In the genomic region with DNA sequence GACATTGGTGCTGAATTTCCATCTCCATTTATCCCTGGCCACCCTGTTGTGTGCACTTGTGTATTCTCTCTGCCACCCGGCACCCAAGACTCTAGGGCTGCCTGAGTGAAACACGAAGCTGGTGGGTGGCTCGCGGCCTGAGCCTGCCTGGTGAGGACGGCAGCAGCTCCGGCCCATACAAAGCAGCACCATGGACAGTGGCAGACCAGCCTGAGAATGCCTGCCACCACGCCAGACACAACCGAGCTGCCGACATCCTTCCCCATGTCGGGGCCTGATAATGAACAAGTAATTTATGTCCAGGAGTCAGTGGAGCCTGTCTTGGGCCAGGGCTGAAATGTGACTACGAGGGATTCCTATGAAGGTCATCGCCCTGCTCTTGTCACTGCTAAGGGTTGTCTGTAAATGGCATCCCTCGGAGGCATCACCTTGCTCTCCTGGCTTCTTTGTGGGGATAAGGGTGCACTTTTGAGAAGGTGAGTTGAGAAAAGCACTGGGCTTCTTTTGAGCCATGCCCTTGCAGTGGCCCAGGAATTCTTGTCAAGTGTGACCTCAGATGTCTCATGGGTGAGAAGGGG, we compare ENCODE assay signal across 1 cellular context.
TF ChIP-seq lines count a peak whose summit lies in the region.

No MANE protein-coding gene starts in this region.

TF ChIP-seq in WTC11, 78 proteins besides CTCF, POLR2A, EP300 and RAD21 (continued from another document):
- TF ChIP-seq, protein P1, sequence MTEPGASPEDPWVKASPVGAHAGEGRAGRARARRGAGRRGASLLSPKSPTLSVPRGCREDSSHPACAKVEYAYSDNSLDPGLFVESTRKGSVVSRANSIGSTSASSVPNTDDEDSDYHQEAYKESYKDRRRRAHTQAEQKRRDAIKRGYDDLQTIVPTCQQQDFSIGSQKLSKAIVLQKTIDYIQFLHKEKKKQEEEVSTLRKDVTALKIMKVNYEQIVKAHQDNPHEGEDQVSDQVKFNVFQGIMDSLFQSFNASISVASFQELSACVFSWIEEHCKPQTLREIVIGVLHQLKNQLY (CRISPR knock-in tag; IDR thresholded peaks at IDR 0.05), result peak; percentile 23; the same call in 1 of the 2 replicates
- TF ChIP-seq SMAD3 (CRISPR knock-in tag; IDR thresholded peaks at IDR 0.05; ENCODE audit: borderline replicate concordance) (peak; percentile 84), PRRX2 (CRISPR knock-in tag; IDR thresholded peaks at IDR 0.05) (no peak), ETV6 (CRISPR knock-in tag; IDR thresholded peaks at IDR 0.05) (peak; percentile 59; the same call in 1 of the 2 replicates), TEAD4 (CRISPR knock-in tag; IDR thresholded peaks at IDR 0.05) (peak; percentile 89), ZBTB21 (CRISPR knock-in tag; IDR thresholded peaks at IDR 0.05; ENCODE audit: borderline replicate concordance) (peak; percentile 42; the same call in 1 of the 2 replicates), CREB1 (CRISPR knock-in tag; IDR thresholded peaks at IDR 0.05) (peak; percentile 73; the same call in 1 of the 2 replicates), PREB (CRISPR knock-in tag; IDR thresholded peaks at IDR 0.05; ENCODE audit: borderline replicate concordance) (peak; percentile 61; the same call in 1 of the 2 replicates), GABPB1 (CRISPR knock-in tag; IDR thresholded peaks at IDR 0.05) (0 out of 2 replicates have a peak, but pooled peaks have one; percentile 19), TEAD1 (CRISPR knock-in tag; IDR thresholded peaks at IDR 0.05) (peak; percentile 87), ZNF281 (CRISPR knock-in tag; IDR thresholded peaks at IDR 0.05) (0 out of 2 replicates have a peak, but pooled peaks have one; percentile 30), ZNF232 (CRISPR knock-in tag; IDR thresholded peaks at IDR 0.05) (peak; percentile 97)
- TF ChIP-seq, protein P2, sequence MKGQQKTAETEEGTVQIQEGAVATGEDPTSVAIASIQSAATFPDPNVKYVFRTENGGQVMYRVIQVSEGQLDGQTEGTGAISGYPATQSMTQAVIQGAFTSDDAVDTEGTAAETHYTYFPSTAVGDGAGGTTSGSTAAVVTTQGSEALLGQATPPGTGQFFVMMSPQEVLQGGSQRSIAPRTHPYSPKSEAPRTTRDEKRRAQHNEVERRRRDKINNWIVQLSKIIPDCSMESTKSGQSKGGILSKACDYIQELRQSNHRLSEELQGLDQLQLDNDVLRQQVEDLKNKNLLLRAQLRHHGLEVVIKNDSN (CRISPR knock-in tag; IDR thresholded peaks at IDR 0.05), result peak; percentile 67; the same call in 1 of the 2 replicates
- TF ChIP-seq, protein P3, sequence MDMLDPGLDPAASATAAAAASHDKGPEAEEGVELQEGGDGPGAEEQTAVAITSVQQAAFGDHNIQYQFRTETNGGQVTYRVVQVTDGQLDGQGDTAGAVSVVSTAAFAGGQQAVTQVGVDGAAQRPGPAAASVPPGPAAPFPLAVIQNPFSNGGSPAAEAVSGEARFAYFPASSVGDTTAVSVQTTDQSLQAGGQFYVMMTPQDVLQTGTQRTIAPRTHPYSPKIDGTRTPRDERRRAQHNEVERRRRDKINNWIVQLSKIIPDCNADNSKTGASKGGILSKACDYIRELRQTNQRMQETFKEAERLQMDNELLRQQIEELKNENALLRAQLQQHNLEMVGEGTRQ (CRISPR knock-in tag; IDR thresholded peaks at IDR 0.05), result no peak
- TF ChIP-seq, protein P4, sequence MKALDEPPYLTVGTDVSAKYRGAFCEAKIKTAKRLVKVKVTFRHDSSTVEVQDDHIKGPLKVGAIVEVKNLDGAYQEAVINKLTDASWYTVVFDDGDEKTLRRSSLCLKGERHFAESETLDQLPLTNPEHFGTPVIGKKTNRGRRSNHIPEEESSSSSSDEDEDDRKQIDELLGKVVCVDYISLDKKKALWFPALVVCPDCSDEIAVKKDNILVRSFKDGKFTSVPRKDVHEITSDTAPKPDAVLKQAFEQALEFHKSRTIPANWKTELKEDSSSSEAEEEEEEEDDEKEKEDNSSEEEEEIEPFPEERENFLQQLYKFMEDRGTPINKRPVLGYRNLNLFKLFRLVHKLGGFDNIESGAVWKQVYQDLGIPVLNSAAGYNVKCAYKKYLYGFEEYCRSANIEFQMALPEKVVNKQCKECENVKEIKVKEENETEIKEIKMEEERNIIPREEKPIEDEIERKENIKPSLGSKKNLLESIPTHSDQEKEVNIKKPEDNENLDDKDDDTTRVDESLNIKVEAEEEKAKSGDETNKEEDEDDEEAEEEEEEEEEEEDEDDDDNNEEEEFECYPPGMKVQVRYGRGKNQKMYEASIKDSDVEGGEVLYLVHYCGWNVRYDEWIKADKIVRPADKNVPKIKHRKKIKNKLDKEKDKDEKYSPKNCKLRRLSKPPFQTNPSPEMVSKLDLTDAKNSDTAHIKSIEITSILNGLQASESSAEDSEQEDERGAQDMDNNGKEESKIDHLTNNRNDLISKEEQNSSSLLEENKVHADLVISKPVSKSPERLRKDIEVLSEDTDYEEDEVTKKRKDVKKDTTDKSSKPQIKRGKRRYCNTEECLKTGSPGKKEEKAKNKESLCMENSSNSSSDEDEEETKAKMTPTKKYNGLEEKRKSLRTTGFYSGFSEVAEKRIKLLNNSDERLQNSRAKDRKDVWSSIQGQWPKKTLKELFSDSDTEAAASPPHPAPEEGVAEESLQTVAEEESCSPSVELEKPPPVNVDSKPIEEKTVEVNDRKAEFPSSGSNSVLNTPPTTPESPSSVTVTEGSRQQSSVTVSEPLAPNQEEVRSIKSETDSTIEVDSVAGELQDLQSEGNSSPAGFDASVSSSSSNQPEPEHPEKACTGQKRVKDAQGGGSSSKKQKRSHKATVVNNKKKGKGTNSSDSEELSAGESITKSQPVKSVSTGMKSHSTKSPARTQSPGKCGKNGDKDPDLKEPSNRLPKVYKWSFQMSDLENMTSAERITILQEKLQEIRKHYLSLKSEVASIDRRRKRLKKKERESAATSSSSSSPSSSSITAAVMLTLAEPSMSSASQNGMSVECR (CRISPR knock-in tag; IDR thresholded peaks at IDR 0.05; ENCODE audit: borderline replicate concordance), result peak; percentile 95
- TF ChIP-seq, protein P5, sequence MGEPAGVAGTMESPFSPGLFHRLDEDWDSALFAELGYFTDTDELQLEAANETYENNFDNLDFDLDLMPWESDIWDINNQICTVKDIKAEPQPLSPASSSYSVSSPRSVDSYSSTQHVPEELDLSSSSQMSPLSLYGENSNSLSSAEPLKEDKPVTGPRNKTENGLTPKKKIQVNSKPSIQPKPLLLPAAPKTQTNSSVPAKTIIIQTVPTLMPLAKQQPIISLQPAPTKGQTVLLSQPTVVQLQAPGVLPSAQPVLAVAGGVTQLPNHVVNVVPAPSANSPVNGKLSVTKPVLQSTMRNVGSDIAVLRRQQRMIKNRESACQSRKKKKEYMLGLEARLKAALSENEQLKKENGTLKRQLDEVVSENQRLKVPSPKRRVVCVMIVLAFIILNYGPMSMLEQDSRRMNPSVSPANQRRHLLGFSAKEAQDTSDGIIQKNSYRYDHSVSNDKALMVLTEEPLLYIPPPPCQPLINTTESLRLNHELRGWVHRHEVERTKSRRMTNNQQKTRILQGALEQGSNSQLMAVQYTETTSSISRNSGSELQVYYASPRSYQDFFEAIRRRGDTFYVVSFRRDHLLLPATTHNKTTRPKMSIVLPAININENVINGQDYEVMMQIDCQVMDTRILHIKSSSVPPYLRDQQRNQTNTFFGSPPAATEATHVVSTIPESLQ (CRISPR knock-in tag; IDR thresholded peaks at IDR 0.05), result no peak
